Comparison of ENCODE assay signal across 12 cellular contexts in genomic region chr7:105261689-105262088, GRCh38.
DNase-seq lines count a peak whose midpoint lies in the region; ATAC-seq, FAIRE-seq and TF ChIP-seq lines count a peak whose summit lies in the region.
"Had no signal": no experiment of that assay in that cellular context is flagged by ENCODE, and none has a peak within 500 bp of the region (broad histone marks: within the 10 kb centered on the region; RNA-seq: fewer than 3 reads in every experiment).

No MANE protein-coding gene starts in this region.

- peaks cover 40% of the 10 kb centered on the region for H3K4me1 Mint-ChIP-seq in GM23338

- peaks cover 3% of the 10 kb centered on the region for H3K27me3 Mint-ChIP-seq in GM23338 (ENCODE audit: insufficient read depth, low read depth, poor library complexity)

- no peaks in the 10 kb centered on the region for H3K27me3 ChIP-seq in GM23338 (ENCODE audit: insufficient read depth)

- FAIRE-seq in A549 (lab: Jason Lieb, UNC), result no peak

- no peak overlapping the region for H2AFZ ChIP-seq in GM23338

- ATAC-seq in A549 (peak in 1 of 2 experiments; percentile 51; a peak in 3 of 6 replicates), GM23338 (peak; percentile 55), GM18498 (IDR thresholded peaks at IDR 0.05; ENCODE audit: unreplicated experiment) (no peak), GM19023 (IDR thresholded peaks at IDR 0.05; ENCODE audit: unreplicated experiment) (no peak)

- no peaks in the 10 kb centered on the region for H3K9me2 ChIP-seq in GM23338 (ENCODE audit: insufficient read depth)

- H3K4me2 ChIP-seq in A549, result 0 out of 3 replicates have a peak overlapping the region, but pooled peaks have one; percentile 7
- H3K4me2 ChIP-seq in GM23338, result peak overlapping the region; percentile 45; the same call in 1 of the 2 replicates

- DNase-seq in A549 (ENCODE audit: low read depth in 1 of 2, low spot score in 1 of 2), result peak in 1 of 2 experiments; percentile 9
- no peak for DNase-seq in GM23338 (ENCODE audit: low spot score)
- DNase-seq in NCI-H69 (lab: John Stamatoyannopoulos, UW), result peak; percentile 78
- peak; percentile 28 for DNase-seq in fibroblast of villous mesenchyme (ENCODE audit: low read depth)
- no peak for DNase-seq in activated CD4-positive, alpha-beta T cell treated with anti-CD3 and anti-CD28 coated beads for 48 hours
- no peak for DNase-seq in SIG-M5 (lab: John Stamatoyannopoulos, UW)
- DNase-seq: activated CD4-positive, alpha-beta T cell treated with anti-CD3 and anti-CD28 coated beads, Interleukin-2, amount 50 U/mL, for 4 hours; stimulated activated CD4-positive, alpha-beta T cell treated with anti-CD3 and anti-CD28 coated beads, Interleukin-2, amount 100 ng/mL, for 48 hours; trophoblast cell had no signal

- H3K27ac ChIP-seq in A549 (no peak overlapping the region), GM23338 (ENCODE audit: low read depth) (no peak overlapping the region)
- H3K27ac ChIP-seq: C4-2B had no signal

- CTCF ChIA-PET in A549 (lab: Yijun Ruan, JAX), result interaction anchor here (0.6 kb wide), 1 partner anchor 85 kb away, joined by 5 read pairs; no protein-coding TSS in a partner anchor

- peaks cover 24% of the 10 kb centered on the region for H3K36me3 Mint-ChIP-seq in GM23338 (ENCODE audit: low read depth)

- TF ChIP-seq CTCF in A549 (IDR thresholded peaks at IDR 0.05) (no peak), GM23338 (conservative IDR thresholded peaks at IDR 0.05; ENCODE audit: low read depth in 2 of 2) (no peak), fibroblast of villous mesenchyme (IDR thresholded peaks at IDR 0.05; ENCODE audit: insufficient read depth, low read depth, low read length) (no peak)

- peaks cover 92% of the 10 kb centered on the region for H3K79me2 ChIP-seq in GM23338 (replicated peaks; ENCODE audit: insufficient read depth)

- no peak for TF ChIP-seq EP300 in A549 (IDR thresholded peaks at IDR 0.05)

- no peaks in the 10 kb centered on the region for H3K9me3 ChIP-seq in A549

- peaks cover 22% of the 10 kb centered on the region for H3K9me3 Mint-ChIP-seq in GM23338

- POLR2A ChIA-PET in A549 (lab: Yijun Ruan, JAX), result interaction anchor here (1.2 kb wide), 1 partner anchor 13 kb away, joined by 3 read pairs; no protein-coding TSS in a partner anchor

- no peaks in the 10 kb centered on the region for H4K20me1 ChIP-seq in GM23338 (replicated peaks; ENCODE audit: insufficient read depth)

- H3K4me3 ChIP-seq in A549 (no peak overlapping the region), GM23338 (no peak overlapping the region), fibroblast of villous mesenchyme (ENCODE audit: low read depth, low read length) (no peak overlapping the region)

- H3F3A ChIP-seq in GM23338 (replicated peaks; ENCODE audit: low read depth), result no peaks in the 10 kb centered on the region

- TF ChIP-seq RAD21 in A549 (conservative IDR thresholded peaks at IDR 0.05 in 1 of 2, IDR thresholded peaks at IDR 0.05 in 1 of 2), result no peak

- WGBS in A549 (ENCODE audit: missing lambda C conversion rate), result 48% methylated on average over 2 of the region's 2 CpGs

- no peak overlapping the region for H3K27ac Mint-ChIP-seq in GM23338

- TF ChIP-seq POLR2A in A549 (IDR thresholded peaks at IDR 0.05; ENCODE audit: low read length), result no peak

- H3K4me3 Mint-ChIP-seq in GM23338, result no peak overlapping the region

- H3K4me1 ChIP-seq in A549 (peaks cover 16% of the 10 kb centered on the region; the same call in 2 of the 3 replicates), GM23338 (ENCODE audit: insufficient read depth) (peaks cover 32% of the 10 kb centered on the region)

- no peaks in the 10 kb centered on the region; the same call in 1 of the 2 replicates for H3K36me3 ChIP-seq in GM23338 (ENCODE audit: insufficient read depth)

TF ChIP-seq in A549, 52 proteins besides CTCF, POLR2A, EP300 and RAD21 (continues in another document):
- TF ChIP-seq, protein P1, sequence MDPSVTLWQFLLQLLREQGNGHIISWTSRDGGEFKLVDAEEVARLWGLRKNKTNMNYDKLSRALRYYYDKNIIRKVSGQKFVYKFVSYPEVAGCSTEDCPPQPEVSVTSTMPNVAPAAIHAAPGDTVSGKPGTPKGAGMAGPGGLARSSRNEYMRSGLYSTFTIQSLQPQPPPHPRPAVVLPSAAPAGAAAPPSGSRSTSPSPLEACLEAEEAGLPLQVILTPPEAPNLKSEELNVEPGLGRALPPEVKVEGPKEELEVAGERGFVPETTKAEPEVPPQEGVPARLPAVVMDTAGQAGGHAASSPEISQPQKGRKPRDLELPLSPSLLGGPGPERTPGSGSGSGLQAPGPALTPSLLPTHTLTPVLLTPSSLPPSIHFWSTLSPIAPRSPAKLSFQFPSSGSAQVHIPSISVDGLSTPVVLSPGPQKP (IDR thresholded peaks at IDR 0.05; ENCODE audit: low read depth, low read length), result no peak
- TF ChIP-seq, protein P2, sequence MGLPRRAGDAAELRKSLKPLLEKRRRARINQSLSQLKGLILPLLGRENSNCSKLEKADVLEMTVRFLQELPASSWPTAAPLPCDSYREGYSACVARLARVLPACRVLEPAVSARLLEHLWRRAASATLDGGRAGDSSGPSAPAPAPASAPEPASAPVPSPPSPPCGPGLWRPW (IDR thresholded peaks at IDR 0.05), result no peak
- TF ChIP-seq RARB (CRISPR knock-in tag; IDR thresholded peaks at IDR 0.05), result no peak
- TF ChIP-seq HMGXB4 (CRISPR knock-in tag; IDR thresholded peaks at IDR 0.05; ENCODE audit: borderline replicate concordance), result no peak
- no peak for TF ChIP-seq HOXB5 (CRISPR knock-in tag; IDR thresholded peaks at IDR 0.05)
- TF ChIP-seq, protein P3, sequence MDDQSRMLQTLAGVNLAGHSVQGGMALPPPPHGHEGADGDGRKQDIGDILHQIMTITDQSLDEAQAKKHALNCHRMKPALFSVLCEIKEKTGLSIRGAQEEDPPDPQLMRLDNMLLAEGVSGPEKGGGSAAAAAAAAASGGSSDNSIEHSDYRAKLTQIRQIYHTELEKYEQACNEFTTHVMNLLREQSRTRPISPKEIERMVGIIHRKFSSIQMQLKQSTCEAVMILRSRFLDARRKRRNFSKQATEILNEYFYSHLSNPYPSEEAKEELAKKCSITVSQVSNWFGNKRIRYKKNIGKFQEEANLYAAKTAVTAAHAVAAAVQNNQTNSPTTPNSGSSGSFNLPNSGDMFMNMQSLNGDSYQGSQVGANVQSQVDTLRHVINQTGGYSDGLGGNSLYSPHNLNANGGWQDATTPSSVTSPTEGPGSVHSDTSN (IDR thresholded peaks at IDR 0.05), result no peak
- no peak for TF ChIP-seq MYC (IDR thresholded peaks at IDR 0.05; ENCODE audit: borderline replicate concordance, low read length)

TF ChIP-seq in GM23338, 12 proteins besides CTCF, POLR2A, EP300 and RAD21:
- TF ChIP-seq ZNF331 (CRISPR knock-in tag; IDR thresholded peaks at IDR 0.05; ENCODE audit: low read depth) (no peak), EZH2phosphoT487 (IDR thresholded peaks at IDR 0.05; ENCODE audit: unreplicated experiment) (no peak)

Comparison
In these comparisons a context has a peak if more than half of its experiments do, and no peak if none do; other contexts are left out.
1. DNase-seq: peak in NCI-H69 (single experiment) and fibroblast of villous mesenchyme (single experiment); none in GM23338 (single experiment), activated CD4-positive, alpha-beta T cell treated with anti-CD3 and anti-CD28 coated beads for 48 hours (single experiment) and SIG-M5 (single experiment).